ENCODE assay signal across 16 cellular contexts in genomic region chr9:22041792-22042191, GRCh38. TPM values are rescaled to one million over a fixed set of nuclear protein-coding genes. Genes with fewer than 3 reads are reported as not detected.
DNase-seq lines count a peak whose midpoint lies in the region; ATAC-seq and TF ChIP-seq lines count a peak whose summit lies in the region.
"Had no signal": no experiment of that assay in that cellular context is flagged by ENCODE, and none has a peak within 500 bp of the region (broad histone marks: within the 10 kb centered on the region; RNA-seq: fewer than 3 reads in every experiment).

No MANE protein-coding gene starts in this region.

- no peaks in the 10 kb centered on the region for H3K9me3 Mint-ChIP-seq in progenitor cell of endocrine pancreas (ENCODE audit: low read depth)
- H3K9me3 Mint-ChIP-seq: activated CD4-positive, alpha-beta memory T cell treated with anti-CD3 and anti-CD28 coated beads, Interleukin-2, amount 10 ng/mL, durations not matched to agents 7 days and 5 days; activated naive CD4-positive, alpha-beta T cell treated with anti-CD3 and anti-CD28 coated beads, Interleukin-2, amount 10 ng/mL, durations not matched to agents 7 days and 5 days; nephron progenitor cell; stimulated activated naive B cell treated with anti-CD40 and anti-IgM and Interleukin-4, amounts not matched to agents 10 μg/mL and 1 μg/mL and 100 μg/mL, for 72 hours had no signal

- H3K27ac ChIP-seq in 22Rv1: peak overlapping the region; percentile 84

- peak; percentile 81 for DNase-seq in HT-29 (ENCODE audit: low spot score)
- peak; percentile 41 to 70 for DNase-seq in cardiac fibroblast (ENCODE audit: low read depth in 2 of 2)
- no peak for DNase-seq in left lobe of liver (ENCODE audit: low spot score)
- no peak for DNase-seq in stimulated activated CD4-positive, alpha-beta T cell treated with anti-CD3 and anti-CD28 coated beads, Interleukin-4, amount 100 ng/mL, for 24 hours
- DNase-seq in NCI-H1436 treated with DMSO at 0.1 percent for 48 hours (lab: John Stamatoyannopoulos, UW): no peak
- no peak for DNase-seq in progenitor cell of endocrine pancreas (ENCODE audit: low spot score, unreplicated experiment)
- DNase-seq: activated CD4-positive, alpha-beta memory T cell treated with anti-CD3 and anti-CD28 coated beads, Interleukin-2, amount 10 ng/mL, durations not matched to agents 7 days and 5 days; activated naive CD4-positive, alpha-beta T cell treated with anti-CD3 and anti-CD28 coated beads, Interleukin-2, amount 10 ng/mL, durations not matched to agents 7 days and 5 days; effector memory CD4-positive, alpha-beta T cell; H7; nephron progenitor cell; stimulated activated CD4-positive, alpha-beta T cell treated with anti-CD3 and anti-CD28 coated beads, Interleukin-15, amount 100 ng/mL, for 24 hours; stimulated activated naive B cell treated with anti-CD40 and anti-IgM and Interleukin-4, amounts not matched to agents 10 μg/mL and 1 μg/mL and 100 μg/mL, for 72 hours had no signal

- TF ChIP-seq CTCF in 22Rv1 (IDR thresholded peaks at IDR 0.05) (no peak), cardiac fibroblast (IDR thresholded peaks at IDR 0.05; ENCODE audit: low read depth, low read length) (no peak), progenitor cell of endocrine pancreas (IDR thresholded peaks at IDR 0.05; ENCODE audit: unreplicated experiment) (no peak)

- H3K4me1 Mint-ChIP-seq in progenitor cell of endocrine pancreas (ENCODE audit: low read depth): peaks cover 9% of the 10 kb centered on the region
- H3K4me1 Mint-ChIP-seq: B cell, nephron progenitor cell had no signal

- no peak overlapping the region for H3K27ac Mint-ChIP-seq in progenitor cell of endocrine pancreas
- H3K27ac Mint-ChIP-seq: activated CD4-positive, alpha-beta memory T cell treated with anti-CD3 and anti-CD28 coated beads, Interleukin-2, amount 10 ng/mL, durations not matched to agents 7 days and 5 days; activated naive CD4-positive, alpha-beta T cell treated with anti-CD3 and anti-CD28 coated beads, Interleukin-2, amount 10 ng/mL, durations not matched to agents 7 days and 5 days; B cell; nephron progenitor cell; stimulated activated naive B cell treated with anti-CD40 and anti-IgM and Interleukin-4, amounts not matched to agents 10 μg/mL and 1 μg/mL and 100 μg/mL, for 72 hours had no signal

- ATAC-seq in left lobe of liver (peak; percentile 26), HG03432 (IDR thresholded peaks at IDR 0.05; ENCODE audit: unreplicated experiment) (no peak)
- ATAC-seq: stimulated activated naive B cell treated with anti-CD40 and anti-IgM and Interleukin-4, amounts not matched to agents 10 μg/mL and 1 μg/mL and 100 μg/mL, for 72 hours had no signal

- H3K4me3 Mint-ChIP-seq in progenitor cell of endocrine pancreas (ENCODE audit: low read depth): no peak overlapping the region
- H3K4me3 Mint-ChIP-seq: activated CD4-positive, alpha-beta memory T cell treated with anti-CD3 and anti-CD28 coated beads, Interleukin-2, amount 10 ng/mL, durations not matched to agents 7 days and 5 days; activated naive CD4-positive, alpha-beta T cell treated with anti-CD3 and anti-CD28 coated beads, Interleukin-2, amount 10 ng/mL, durations not matched to agents 7 days and 5 days; B cell; nephron progenitor cell; stimulated activated naive B cell treated with anti-CD40 and anti-IgM and Interleukin-4, amounts not matched to agents 10 μg/mL and 1 μg/mL and 100 μg/mL, for 72 hours had no signal

- H3K27me3 Mint-ChIP-seq in progenitor cell of endocrine pancreas: peaks cover 4% of the 10 kb centered on the region
- H3K27me3 Mint-ChIP-seq: B cell; stimulated activated naive B cell treated with anti-CD40 and anti-IgM and Interleukin-4, amounts not matched to agents 10 μg/mL and 1 μg/mL and 100 μg/mL, for 72 hours had no signal

- H3K4me3 ChIP-seq in cardiac fibroblast (replicated peaks in 1 of 2; ENCODE audit: low read depth in 2 of 2, low read length in 2 of 2): no peak overlapping the region

- H3K36me3 Mint-ChIP-seq in progenitor cell of endocrine pancreas (ENCODE audit: insufficient read depth): no peaks in the 10 kb centered on the region
- H3K36me3 Mint-ChIP-seq: stimulated activated naive B cell treated with anti-CD40 and anti-IgM and Interleukin-4, amounts not matched to agents 10 μg/mL and 1 μg/mL and 100 μg/mL, for 72 hours had no signal

RNA-seq across cellular contexts. Expression of gene CDKN2B, which starts 32.7 kb away (rescaled TPM):
- 13.0 and 24.8 TPM in 2 replicates for total RNA-seq in HT-29 (2014; rRNA removed; shearing (Covaris generic))
- total RNA-seq in left lobe of liver: 0.93 TPM
- 1.2 and 3.9 TPM in 2 replicates for total RNA-seq in progenitor cell of endocrine pancreas

RNA-seq across cellular contexts. Expression of gene CDKN2B-AS1, which starts 47.2 kb away (rescaled TPM):
- total RNA-seq in HT-29 (2014; rRNA removed; shearing (Covaris generic)): 6.7 and 6.9 TPM in 2 replicates
- total RNA-seq in left lobe of liver (not detected), progenitor cell of endocrine pancreas (not detected in 2 replicates)
- total RNA-seq: H7 had no signal

RNA-seq across cellular contexts. Expression of gene CDKN2A, which starts 47.6 kb away (rescaled TPM):
- total RNA-seq in HT-29 (2014; rRNA removed; shearing (Covaris generic)): 871 and 958 TPM in 2 replicates
- 0.55 TPM for total RNA-seq in left lobe of liver
- total RNA-seq in progenitor cell of endocrine pancreas: not detected in 2 replicates
- total RNA-seq: H7 had no signal

Comparison
In these comparisons a context has a peak if more than half of its experiments do, and no peak if none do; other contexts are left out.
1. DNase-seq: peak in HT-29 (single experiment) and cardiac fibroblast (2 of 2); none in left lobe of liver (single experiment), stimulated activated CD4-positive, alpha-beta T cell treated with anti-CD3 and anti-CD28 coated beads, Interleukin-4, amount 100 ng/mL, for 24 hours (single experiment), NCI-H1436 treated with DMSO at 0.1 percent for 48 hours (single experiment) and progenitor cell of endocrine pancreas (single experiment).
2. RNA of gene CDKN2A, which starts 47.6 kb away (total RNA-seq): 871 to 958 TPM in HT-29; 0.55 TPM in left lobe of liver (single experiment) and not detected in progenitor cell of endocrine pancreas; every median in the first group is over 100 times any median in the second.